ENCODE assay signal across 22 cellular contexts in genomic region chr19:32012886-32013635, GRCh38.
"Had no signal": no experiment of that assay in that cellular context is flagged by ENCODE, and none has a peak within 500 bp of the region (broad histone marks: within the 10 kb centered on the region; RNA-seq: fewer than 3 reads in every experiment).

No MANE protein-coding gene starts in this region.

- ATAC-seq: right lobe of liver; stimulated activated memory B cell treated with anti-CD40 and anti-IgM and Interleukin-4, amounts not matched to agents 10 μg/mL and 1 μg/mL and 100 μg/mL, for 72 hours had no signal

- DNase-seq: activated CD4-positive, alpha-beta T cell treated with anti-CD3 and anti-CD28 coated beads for 1 hour; activated CD4-positive, alpha-beta T cell treated with anti-CD3 and anti-CD28 coated beads, Interleukin-2, amount 50 U/mL, for 1 hour; activated gamma-delta T cell treated with Interleukin-2 at 50 U/mL for 16 hours; activated T-cell treated with anti-CD3 and anti-CD28 coated beads, Interleukin-2, amount 50 U/mL, for 1 hour; cerebellar nuclear complex; cortex of kidney; erythroblast; foreskin melanocyte; left ventricle myocardium inferior; midbrain; nephron progenitor cell; occipital lobe; right lobe of liver; stimulated activated CD4-positive, alpha-beta T cell treated with anti-CD3 and anti-CD28 coated beads, Interleukin-15, amount 100 ng/mL, for 24 hours; T-helper 1 cell; uterus had no signal

- H3K27ac Mint-ChIP-seq: activated naive CD4-positive, alpha-beta T cell treated with anti-CD3 and anti-CD28 coated beads, Interleukin-2, amount 50 U/mL, for 24 hours; nephron progenitor cell; progenitor cell of endocrine pancreas; stimulated activated memory B cell treated with anti-CD40 and anti-IgM and Interleukin-4, amounts not matched to agents 10 μg/mL and 1 μg/mL and 100 μg/mL, for 72 hours had no signal

- H3K9me3 Mint-ChIP-seq: activated naive CD4-positive, alpha-beta T cell treated with anti-CD3 and anti-CD28 coated beads, Interleukin-2, amount 50 U/mL, for 24 hours; nephron progenitor cell had no signal

- H3K4me1 ChIP-seq: left ventricle myocardium inferior, right lobe of liver, uterus had no signal

- H3K27me3 ChIP-seq: right lobe of liver, transverse colon, uterus had no signal

- H3K4me3 Mint-ChIP-seq: activated naive CD4-positive, alpha-beta T cell treated with anti-CD3 and anti-CD28 coated beads, Interleukin-2, amount 50 U/mL, for 24 hours; nephron progenitor cell; stimulated activated memory B cell treated with anti-CD40 and anti-IgM and Interleukin-4, amounts not matched to agents 10 μg/mL and 1 μg/mL and 100 μg/mL, for 72 hours had no signal

- H3K4me1 Mint-ChIP-seq: activated naive CD4-positive, alpha-beta T cell treated with anti-CD3 and anti-CD28 coated beads, Interleukin-2, amount 50 U/mL, for 24 hours; stimulated activated memory B cell treated with anti-CD40 and anti-IgM and Interleukin-4, amounts not matched to agents 10 μg/mL and 1 μg/mL and 100 μg/mL, for 72 hours had no signal

- H3K27ac ChIP-seq: left ventricle myocardium inferior, right lobe of liver, skin epidermis, uterus had no signal

- FAIRE-seq: TTC549 had no signal

- H3K27me3 Mint-ChIP-seq: stimulated activated memory B cell treated with anti-CD40 and anti-IgM and Interleukin-4, amounts not matched to agents 10 μg/mL and 1 μg/mL and 100 μg/mL, for 72 hours had no signal

- H3K36me3 ChIP-seq: left ventricle myocardium inferior, right lobe of liver, transverse colon, uterus had no signal

- H3K4me3 ChIP-seq: left ventricle myocardium inferior, right lobe of liver, skin epidermis, transverse colon, uterus had no signal

- H3K9me3 ChIP-seq: left ventricle myocardium inferior, right lobe of liver, transverse colon, uterus had no signal

- H3K36me3 Mint-ChIP-seq: activated naive CD4-positive, alpha-beta T cell treated with anti-CD3 and anti-CD28 coated beads, Interleukin-2, amount 50 U/mL, for 24 hours; stimulated activated memory B cell treated with anti-CD40 and anti-IgM and Interleukin-4, amounts not matched to agents 10 μg/mL and 1 μg/mL and 100 μg/mL, for 72 hours had no signal
